ENCODE assay signal across 1 cellular context in the genomic region with DNA sequence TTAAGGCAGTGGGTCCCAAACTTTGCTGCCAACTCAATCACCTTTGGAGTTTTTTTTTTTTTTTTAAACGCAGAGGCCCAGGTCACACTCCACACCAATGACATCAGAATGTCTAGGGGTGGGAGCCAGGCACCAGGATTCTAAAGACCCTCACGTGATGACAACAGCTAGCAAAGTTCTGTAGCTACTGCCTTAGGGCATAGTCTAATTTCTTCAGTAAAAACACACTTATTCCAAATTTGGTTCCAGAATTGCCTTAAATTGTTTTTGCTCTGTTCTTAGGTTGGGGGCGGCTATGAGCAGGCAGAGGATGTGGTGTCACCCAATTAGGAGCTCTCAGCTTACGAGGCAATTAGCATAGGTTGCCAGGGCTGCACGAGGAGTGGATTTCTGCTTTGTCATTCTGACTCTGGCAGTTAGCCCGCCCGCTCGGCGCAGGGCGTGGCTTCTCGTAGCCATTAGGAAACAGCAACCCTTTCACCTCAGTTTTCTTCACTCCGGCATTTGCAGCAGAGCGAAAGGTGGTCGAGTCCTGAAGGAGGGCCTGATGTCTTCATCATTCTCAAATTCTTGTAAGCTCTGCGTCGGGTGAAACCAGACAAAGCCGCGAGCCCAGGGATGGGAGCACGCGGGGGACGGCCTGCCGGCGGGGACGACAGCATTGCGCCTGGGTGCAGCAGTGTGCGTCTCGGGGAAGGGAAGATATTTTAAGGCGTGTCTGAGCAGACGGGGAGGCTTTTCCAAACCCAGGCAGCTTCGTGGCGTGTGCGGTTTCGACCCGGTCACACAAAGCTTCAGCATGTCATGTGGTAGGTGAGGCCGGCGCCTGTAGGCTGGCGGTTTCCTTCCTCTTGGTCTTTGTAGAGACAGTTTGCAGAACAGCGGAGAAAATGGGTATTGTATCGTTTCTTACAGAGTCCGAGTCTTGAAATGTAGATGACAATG.
TF ChIP-seq lines count a peak whose summit lies in the region.

No MANE protein-coding gene starts in this region.

TF ChIP-seq in HepG2, 621 proteins besides CTCF, POLR2A, EP300 and RAD21 (continued from another document and continues in another):
- TF ChIP-seq, protein P1, sequence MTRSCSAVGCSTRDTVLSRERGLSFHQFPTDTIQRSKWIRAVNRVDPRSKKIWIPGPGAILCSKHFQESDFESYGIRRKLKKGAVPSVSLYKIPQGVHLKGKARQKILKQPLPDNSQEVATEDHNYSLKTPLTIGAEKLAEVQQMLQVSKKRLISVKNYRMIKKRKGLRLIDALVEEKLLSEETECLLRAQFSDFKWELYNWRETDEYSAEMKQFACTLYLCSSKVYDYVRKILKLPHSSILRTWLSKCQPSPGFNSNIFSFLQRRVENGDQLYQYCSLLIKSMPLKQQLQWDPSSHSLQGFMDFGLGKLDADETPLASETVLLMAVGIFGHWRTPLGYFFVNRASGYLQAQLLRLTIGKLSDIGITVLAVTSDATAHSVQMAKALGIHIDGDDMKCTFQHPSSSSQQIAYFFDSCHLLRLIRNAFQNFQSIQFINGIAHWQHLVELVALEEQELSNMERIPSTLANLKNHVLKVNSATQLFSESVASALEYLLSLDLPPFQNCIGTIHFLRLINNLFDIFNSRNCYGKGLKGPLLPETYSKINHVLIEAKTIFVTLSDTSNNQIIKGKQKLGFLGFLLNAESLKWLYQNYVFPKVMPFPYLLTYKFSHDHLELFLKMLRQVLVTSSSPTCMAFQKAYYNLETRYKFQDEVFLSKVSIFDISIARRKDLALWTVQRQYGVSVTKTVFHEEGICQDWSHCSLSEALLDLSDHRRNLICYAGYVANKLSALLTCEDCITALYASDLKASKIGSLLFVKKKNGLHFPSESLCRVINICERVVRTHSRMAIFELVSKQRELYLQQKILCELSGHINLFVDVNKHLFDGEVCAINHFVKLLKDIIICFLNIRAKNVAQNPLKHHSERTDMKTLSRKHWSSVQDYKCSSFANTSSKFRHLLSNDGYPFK (CRISPR knock-in tag; IDR thresholded peaks at IDR 0.05; ENCODE audit: borderline replicate concordance), result peak; percentile 71; the same call in 1 of the 2 replicates
- TF ChIP-seq IKZF4 (CRISPR knock-in tag; IDR thresholded peaks at IDR 0.05; ENCODE audit: borderline replicate concordance, low read depth, not compliant biosample characterization) (no peak), POGZ (CRISPR knock-in tag; IDR thresholded peaks at IDR 0.05) (peak; percentile 70), PAX8 (CRISPR knock-in tag; IDR thresholded peaks at IDR 0.05; ENCODE audit: borderline replicate concordance) (no peak), KLF12 (CRISPR knock-in tag; IDR thresholded peaks at IDR 0.05; ENCODE audit: borderline replicate concordance) (no peak), ZNF652 (CRISPR knock-in tag; IDR thresholded peaks at IDR 0.05; ENCODE audit: borderline replicate concordance, low read depth) (0 out of 2 replicates have a peak, but pooled peaks have one; percentile 19), NRL (CRISPR knock-in tag; IDR thresholded peaks at IDR 0.05; ENCODE audit: borderline replicate concordance) (peak; percentile 69; the same call in 1 of the 2 replicates), ZNF501 (CRISPR knock-in tag; IDR thresholded peaks at IDR 0.05) (peak; percentile 88), ZNF761 (CRISPR knock-in tag; conservative IDR thresholded peaks at IDR 0.05) (0 out of 2 replicates have a peak, but pooled peaks have one; percentile 28), HIVEP1 (CRISPR knock-in tag; IDR thresholded peaks at IDR 0.05) (peak; percentile 77), PHF5A (CRISPR knock-in tag; IDR thresholded peaks at IDR 0.05; ENCODE audit: low read depth, unreplicated experiment) (peak; percentile 30), GABPB1 (CRISPR knock-in tag; IDR thresholded peaks at IDR 0.05) (peak; percentile 50; the same call in 1 of the 2 replicates), MED1 (CRISPR knock-in tag; IDR thresholded peaks at IDR 0.05) (peak; percentile 48; the same call in 1 of the 2 replicates), RXRA (CRISPR knock-in tag; IDR thresholded peaks at IDR 0.05) (peak; percentile 60)
- TF ChIP-seq, protein P2, sequence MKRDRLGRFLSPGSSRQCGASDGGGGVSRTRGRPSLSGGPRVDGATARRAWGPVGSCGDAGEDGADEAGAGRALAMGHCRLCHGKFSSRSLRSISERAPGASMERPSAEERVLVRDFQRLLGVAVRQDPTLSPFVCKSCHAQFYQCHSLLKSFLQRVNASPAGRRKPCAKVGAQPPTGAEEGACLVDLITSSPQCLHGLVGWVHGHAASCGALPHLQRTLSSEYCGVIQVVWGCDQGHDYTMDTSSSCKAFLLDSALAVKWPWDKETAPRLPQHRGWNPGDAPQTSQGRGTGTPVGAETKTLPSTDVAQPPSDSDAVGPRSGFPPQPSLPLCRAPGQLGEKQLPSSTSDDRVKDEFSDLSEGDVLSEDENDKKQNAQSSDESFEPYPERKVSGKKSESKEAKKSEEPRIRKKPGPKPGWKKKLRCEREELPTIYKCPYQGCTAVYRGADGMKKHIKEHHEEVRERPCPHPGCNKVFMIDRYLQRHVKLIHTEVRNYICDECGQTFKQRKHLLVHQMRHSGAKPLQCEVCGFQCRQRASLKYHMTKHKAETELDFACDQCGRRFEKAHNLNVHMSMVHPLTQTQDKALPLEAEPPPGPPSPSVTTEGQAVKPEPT (CRISPR knock-in tag; IDR thresholded peaks at IDR 0.05; ENCODE audit: low read depth), result peak; percentile 53; the same call in 1 of the 2 replicates
- TF ChIP-seq, protein P3, sequence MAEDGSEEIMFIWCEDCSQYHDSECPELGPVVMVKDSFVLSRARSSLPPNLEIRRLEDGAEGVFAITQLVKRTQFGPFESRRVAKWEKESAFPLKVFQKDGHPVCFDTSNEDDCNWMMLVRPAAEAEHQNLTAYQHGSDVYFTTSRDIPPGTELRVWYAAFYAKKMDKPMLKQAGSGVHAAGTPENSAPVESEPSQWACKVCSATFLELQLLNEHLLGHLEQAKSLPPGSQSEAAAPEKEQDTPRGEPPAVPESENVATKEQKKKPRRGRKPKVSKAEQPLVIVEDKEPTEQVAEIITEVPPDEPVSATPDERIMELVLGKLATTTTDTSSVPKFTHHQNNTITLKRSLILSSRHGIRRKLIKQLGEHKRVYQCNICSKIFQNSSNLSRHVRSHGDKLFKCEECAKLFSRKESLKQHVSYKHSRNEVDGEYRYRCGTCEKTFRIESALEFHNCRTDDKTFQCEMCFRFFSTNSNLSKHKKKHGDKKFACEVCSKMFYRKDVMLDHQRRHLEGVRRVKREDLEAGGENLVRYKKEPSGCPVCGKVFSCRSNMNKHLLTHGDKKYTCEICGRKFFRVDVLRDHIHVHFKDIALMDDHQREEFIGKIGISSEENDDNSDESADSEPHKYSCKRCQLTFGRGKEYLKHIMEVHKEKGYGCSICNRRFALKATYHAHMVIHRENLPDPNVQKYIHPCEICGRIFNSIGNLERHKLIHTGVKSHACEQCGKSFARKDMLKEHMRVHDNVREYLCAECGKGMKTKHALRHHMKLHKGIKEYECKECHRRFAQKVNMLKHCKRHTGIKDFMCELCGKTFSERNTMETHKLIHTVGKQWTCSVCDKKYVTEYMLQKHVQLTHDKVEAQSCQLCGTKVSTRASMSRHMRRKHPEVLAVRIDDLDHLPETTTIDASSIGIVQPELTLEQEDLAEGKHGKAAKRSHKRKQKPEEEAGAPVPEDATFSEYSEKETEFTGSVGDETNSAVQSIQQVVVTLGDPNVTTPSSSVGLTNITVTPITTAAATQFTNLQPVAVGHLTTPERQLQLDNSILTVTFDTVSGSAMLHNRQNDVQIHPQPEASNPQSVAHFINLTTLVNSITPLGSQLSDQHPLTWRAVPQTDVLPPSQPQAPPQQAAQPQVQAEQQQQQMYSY (CRISPR knock-in tag; IDR thresholded peaks at IDR 0.05), result no peak
- TF ChIP-seq, protein P4, sequence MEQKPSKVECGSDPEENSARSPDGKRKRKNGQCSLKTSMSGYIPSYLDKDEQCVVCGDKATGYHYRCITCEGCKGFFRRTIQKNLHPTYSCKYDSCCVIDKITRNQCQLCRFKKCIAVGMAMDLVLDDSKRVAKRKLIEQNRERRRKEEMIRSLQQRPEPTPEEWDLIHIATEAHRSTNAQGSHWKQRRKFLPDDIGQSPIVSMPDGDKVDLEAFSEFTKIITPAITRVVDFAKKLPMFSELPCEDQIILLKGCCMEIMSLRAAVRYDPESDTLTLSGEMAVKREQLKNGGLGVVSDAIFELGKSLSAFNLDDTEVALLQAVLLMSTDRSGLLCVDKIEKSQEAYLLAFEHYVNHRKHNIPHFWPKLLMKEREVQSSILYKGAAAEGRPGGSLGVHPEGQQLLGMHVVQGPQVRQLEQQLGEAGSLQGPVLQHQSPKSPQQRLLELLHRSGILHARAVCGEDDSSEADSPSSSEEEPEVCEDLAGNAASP (CRISPR knock-in tag; IDR thresholded peaks at IDR 0.05; ENCODE audit: borderline replicate concordance), result peak; percentile 11; the same call in 1 of the 2 replicates
- TF ChIP-seq, protein P5, sequence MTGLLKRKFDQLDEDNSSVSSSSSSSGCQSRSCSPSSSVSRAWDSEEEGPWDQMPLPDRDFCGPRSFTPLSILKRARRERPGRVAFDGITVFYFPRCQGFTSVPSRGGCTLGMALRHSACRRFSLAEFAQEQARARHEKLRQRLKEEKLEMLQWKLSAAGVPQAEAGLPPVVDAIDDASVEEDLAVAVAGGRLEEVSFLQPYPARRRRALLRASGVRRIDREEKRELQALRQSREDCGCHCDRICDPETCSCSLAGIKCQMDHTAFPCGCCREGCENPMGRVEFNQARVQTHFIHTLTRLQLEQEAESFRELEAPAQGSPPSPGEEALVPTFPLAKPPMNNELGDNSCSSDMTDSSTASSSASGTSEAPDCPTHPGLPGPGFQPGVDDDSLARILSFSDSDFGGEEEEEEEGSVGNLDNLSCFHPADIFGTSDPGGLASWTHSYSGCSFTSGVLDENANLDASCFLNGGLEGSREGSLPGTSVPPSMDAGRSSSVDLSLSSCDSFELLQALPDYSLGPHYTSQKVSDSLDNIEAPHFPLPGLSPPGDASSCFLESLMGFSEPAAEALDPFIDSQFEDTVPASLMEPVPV (CRISPR knock-in tag; IDR thresholded peaks at IDR 0.05), result no peak
- TF ChIP-seq, protein P6, sequence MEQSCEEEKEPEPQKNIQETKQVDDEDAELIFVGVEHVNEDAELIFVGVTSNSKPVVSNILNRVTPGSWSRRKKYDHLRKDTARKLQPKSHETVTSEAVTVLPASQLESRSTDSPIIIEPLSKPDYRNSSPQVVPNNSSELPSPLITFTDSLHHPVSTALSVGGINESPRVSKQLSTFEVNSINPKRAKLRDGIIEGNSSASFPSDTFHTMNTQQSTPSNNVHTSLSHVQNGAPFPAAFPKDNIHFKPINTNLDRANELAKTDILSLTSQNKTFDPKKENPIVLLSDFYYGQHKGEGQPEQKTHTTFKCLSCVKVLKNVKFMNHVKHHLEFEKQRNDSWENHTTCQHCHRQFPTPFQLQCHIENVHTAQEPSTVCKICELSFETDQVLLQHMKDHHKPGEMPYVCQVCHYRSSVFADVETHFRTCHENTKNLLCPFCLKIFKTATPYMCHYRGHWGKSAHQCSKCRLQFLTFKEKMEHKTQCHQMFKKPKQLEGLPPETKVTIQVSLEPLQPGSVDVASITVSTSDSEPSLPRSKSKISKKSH (CRISPR knock-in tag; IDR thresholded peaks at IDR 0.05; ENCODE audit: borderline replicate concordance), result peak; percentile 93
- TF ChIP-seq, protein P7, sequence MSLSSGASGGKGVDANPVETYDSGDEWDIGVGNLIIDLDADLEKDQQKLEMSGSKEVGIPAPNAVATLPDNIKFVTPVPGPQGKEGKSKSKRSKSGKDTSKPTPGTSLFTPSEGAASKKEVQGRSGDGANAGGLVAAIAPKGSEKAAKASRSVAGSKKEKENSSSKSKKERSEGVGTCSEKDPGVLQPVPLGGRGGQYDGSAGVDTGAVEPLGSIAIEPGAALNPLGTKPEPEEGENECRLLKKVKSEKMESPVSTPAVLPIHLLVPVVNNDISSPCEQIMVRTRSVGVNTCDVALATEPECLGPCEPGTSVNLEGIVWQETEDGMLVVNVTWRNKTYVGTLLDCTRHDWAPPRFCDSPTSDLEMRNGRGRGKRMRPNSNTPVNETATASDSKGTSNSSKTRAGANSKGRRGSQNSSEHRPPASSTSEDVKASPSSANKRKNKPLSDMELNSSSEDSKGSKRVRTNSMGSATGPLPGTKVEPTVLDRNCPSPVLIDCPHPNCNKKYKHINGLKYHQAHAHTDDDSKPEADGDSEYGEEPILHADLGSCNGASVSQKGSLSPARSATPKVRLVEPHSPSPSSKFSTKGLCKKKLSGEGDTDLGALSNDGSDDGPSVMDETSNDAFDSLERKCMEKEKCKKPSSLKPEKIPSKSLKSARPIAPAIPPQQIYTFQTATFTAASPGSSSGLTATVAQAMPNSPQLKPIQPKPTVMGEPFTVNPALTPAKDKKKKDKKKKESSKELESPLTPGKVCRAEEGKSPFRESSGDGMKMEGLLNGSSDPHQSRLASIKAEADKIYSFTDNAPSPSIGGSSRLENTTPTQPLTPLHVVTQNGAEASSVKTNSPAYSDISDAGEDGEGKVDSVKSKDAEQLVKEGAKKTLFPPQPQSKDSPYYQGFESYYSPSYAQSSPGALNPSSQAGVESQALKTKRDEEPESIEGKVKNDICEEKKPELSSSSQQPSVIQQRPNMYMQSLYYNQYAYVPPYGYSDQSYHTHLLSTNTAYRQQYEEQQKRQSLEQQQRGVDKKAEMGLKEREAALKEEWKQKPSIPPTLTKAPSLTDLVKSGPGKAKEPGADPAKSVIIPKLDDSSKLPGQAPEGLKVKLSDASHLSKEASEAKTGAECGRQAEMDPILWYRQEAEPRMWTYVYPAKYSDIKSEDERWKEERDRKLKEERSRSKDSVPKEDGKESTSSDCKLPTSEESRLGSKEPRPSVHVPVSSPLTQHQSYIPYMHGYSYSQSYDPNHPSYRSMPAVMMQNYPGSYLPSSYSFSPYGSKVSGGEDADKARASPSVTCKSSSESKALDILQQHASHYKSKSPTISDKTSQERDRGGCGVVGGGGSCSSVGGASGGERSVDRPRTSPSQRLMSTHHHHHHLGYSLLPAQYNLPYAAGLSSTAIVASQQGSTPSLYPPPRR (CRISPR knock-in tag; IDR thresholded peaks at IDR 0.05; ENCODE audit: borderline replicate concordance), result 0 out of 2 replicates have a peak, but pooled peaks have one; percentile 16
- TF ChIP-seq, protein P8, sequence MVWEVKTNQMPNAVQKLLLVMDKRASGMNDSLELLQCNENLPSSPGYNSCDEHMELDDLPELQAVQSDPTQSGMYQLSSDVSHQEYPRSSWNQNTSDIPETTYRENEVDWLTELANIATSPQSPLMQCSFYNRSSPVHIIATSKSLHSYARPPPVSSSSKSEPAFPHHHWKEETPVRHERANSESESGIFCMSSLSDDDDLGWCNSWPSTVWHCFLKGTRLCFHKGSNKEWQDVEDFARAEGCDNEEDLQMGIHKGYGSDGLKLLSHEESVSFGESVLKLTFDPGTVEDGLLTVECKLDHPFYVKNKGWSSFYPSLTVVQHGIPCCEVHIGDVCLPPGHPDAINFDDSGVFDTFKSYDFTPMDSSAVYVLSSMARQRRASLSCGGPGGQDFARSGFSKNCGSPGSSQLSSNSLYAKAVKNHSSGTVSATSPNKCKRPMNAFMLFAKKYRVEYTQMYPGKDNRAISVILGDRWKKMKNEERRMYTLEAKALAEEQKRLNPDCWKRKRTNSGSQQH (CRISPR knock-in tag; IDR thresholded peaks at IDR 0.05; ENCODE audit: low read depth), result peak; percentile 71; the same call in 1 of the 2 replicates
- TF ChIP-seq, protein P9, sequence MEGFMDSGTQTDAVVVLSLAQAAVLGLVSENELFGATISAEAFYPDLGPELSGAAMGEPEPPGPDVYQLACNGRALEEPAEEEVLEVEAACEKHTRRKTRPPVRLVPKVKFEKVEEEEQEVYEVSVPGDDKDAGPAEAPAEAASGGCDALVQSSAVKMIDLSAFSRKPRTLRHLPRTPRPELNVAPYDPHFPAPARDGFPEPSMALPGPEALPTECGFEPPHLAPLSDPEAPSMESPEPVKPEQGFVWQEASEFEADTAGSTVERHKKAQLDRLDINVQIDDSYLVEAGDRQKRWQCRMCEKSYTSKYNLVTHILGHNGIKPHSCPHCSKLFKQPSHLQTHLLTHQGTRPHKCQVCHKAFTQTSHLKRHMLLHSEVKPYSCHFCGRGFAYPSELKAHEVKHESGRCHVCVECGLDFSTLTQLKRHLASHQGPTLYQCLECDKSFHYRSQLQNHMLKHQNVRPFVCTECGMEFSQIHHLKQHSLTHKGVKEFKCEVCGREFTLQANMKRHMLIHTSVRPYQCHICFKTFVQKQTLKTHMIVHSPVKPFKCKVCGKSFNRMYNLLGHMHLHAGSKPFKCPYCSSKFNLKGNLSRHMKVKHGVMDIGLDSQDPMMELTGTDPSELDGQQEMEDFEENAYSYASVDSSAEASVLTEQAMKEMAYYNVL (CRISPR knock-in tag; IDR thresholded peaks at IDR 0.05; ENCODE audit: borderline replicate concordance), result peak; percentile 52; the same call in 1 of the 2 replicates
